9 cellular contexts compared by ENCODE assay signal in the genomic region with DNA sequence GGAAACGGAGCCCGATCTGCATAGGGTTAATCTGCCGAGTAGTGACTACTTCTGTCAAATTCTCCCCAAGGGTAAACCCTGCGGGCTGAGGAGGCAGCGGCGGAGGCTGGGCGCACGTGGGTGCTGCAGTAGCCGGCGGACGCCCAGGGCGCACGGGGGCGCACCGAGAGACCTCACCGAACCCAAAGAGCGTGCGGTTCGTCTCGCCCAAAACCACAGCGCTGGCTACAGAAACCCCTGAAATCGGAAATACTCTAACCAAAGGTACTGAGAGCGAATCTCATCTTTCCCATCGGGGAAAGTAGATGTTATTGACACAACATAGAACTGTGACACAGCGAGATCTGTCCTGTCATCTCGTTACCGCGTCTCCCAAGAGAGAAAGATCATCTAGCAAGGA. TPM values are rescaled to one million over a fixed set of nuclear protein-coding genes. Genes with fewer than 3 reads are reported as not detected.
DNase-seq lines count a peak whose midpoint lies in the region; ATAC-seq and TF ChIP-seq lines count a peak whose summit lies in the region.
"Had no signal": no experiment of that assay in that cellular context is flagged by ENCODE, and none has a peak within 500 bp of the region (broad histone marks: within the 10 kb centered on the region; RNA-seq: fewer than 3 reads in every experiment).

No MANE protein-coding gene starts in this region.

- H3K4me1 Mint-ChIP-seq in mesothelial cell of epicardium, result peaks cover 8% of the 10 kb centered on the region

- H3K36me3 ChIP-seq in adrenal gland (replicated peaks in 1 of 2), result no peaks in the 10 kb centered on the region
- H3K36me3 ChIP-seq: uterus had no signal

- 2 to 29% (median 7%) methylated on average over 8 to 28 of the region's 28 CpGs for WGBS in adrenal gland, 4 donors

- TF ChIP-seq POLR2A in adrenal gland (IDR thresholded peaks at IDR 0.05), result no peak

- H3K4me3 Mint-ChIP-seq in mesothelial cell of epicardium, result peak overlapping the region; percentile 58

- no peaks in the 10 kb centered on the region for H3K4me1 ChIP-seq in adrenal gland (replicated peaks in 1 of 2)
- H3K4me1 ChIP-seq: uterus had no signal

- H3K9me3 ChIP-seq in adrenal gland (replicated peaks in 1 of 3), result no peaks in the 10 kb centered on the region
- H3K9me3 ChIP-seq: uterus had no signal

- DNase-seq in activated CD8-positive, alpha-beta memory T cell treated with anti-CD3 and anti-CD28 coated beads for 24 hours, result peak; percentile 68
- DNase-seq in activated CD8-positive, alpha-beta memory T cell treated with anti-CD3 and anti-CD28 coated beads, Interleukin-2, amount 50 U/mL, for 4 hours, result no peak
- peak in 6 of 7 donors; percentile 22 to 33 (median 26) for DNase-seq in adrenal gland
- no peak for DNase-seq in mesothelial cell of epicardium (ENCODE audit: low spot score in 2 of 2, unreplicated experiment in 2 of 2)
- DNase-seq in HuH-7.5 (ENCODE audit: low spot score), result no peak
- no peak for DNase-seq in putamen (ENCODE audit: low spot score)

- peaks cover 68% of the 10 kb centered on the region for H3K27me3 Mint-ChIP-seq in mesothelial cell of epicardium (ENCODE audit: low read depth)

- no peak overlapping the region for H3K27ac Mint-ChIP-seq in mesothelial cell of epicardium

- TF ChIP-seq CTCF in adrenal gland (IDR thresholded peaks at IDR 0.05) (no peak), mesothelial cell of epicardium (IDR thresholded peaks at IDR 0.05; ENCODE audit: unreplicated experiment) (no peak)

- no peak overlapping the region for H3K27ac ChIP-seq in adrenal gland
- H3K27ac ChIP-seq: uterus had no signal

- H3K36me3 Mint-ChIP-seq in mesothelial cell of epicardium, result no peaks in the 10 kb centered on the region

- H3K9me3 Mint-ChIP-seq in mesothelial cell of epicardium, result peaks cover 4% of the 10 kb centered on the region

- ATAC-seq in HG03442 (IDR thresholded peaks at IDR 0.05; ENCODE audit: unreplicated experiment), result peak; percentile 87
- no peak for ATAC-seq in GM19455 (IDR thresholded peaks at IDR 0.05; ENCODE audit: unreplicated experiment)

- intact Hi-C loops in adrenal gland (cut with DNase I), result no loop called here

- no peaks in the 10 kb centered on the region for H3K27me3 ChIP-seq in adrenal gland
- H3K27me3 ChIP-seq: uterus had no signal

- peak overlapping the region in 1 of 4 donors; percentile 39 for H3K4me3 ChIP-seq in adrenal gland

RNA-seq across cellular contexts. Expression of gene SHC3, which starts 56.0 kb away (rescaled TPM):
- total RNA-seq in adrenal gland (10 to 100 TPM; 16.0 to 56.7 (median 21.8) TPM), mesothelial cell of epicardium (2.1 to 2.9 TPM (median 2.1 TPM) in 3 replicates)
- 10 to 100 TPM in 1 of 3 donors, 1 to 10 TPM in 2; 5.6 to 10.9 (median 7.0) TPM for polyA plus RNA-seq in adrenal gland

Comparison
In these comparisons a context has a peak if more than half of its experiments do, and no peak if none do; other contexts are left out.
1. DNase-seq: peak in activated CD8-positive, alpha-beta memory T cell treated with anti-CD3 and anti-CD28 coated beads for 24 hours (single experiment) and adrenal gland (6 of 7); none in activated CD8-positive, alpha-beta memory T cell treated with anti-CD3 and anti-CD28 coated beads, Interleukin-2, amount 50 U/mL, for 4 hours (single experiment), mesothelial cell of epicardium (0 of 2), HuH-7.5 (single experiment) and putamen (single experiment).